ENCODE assay signal across 32 cellular contexts in the genomic region with DNA sequence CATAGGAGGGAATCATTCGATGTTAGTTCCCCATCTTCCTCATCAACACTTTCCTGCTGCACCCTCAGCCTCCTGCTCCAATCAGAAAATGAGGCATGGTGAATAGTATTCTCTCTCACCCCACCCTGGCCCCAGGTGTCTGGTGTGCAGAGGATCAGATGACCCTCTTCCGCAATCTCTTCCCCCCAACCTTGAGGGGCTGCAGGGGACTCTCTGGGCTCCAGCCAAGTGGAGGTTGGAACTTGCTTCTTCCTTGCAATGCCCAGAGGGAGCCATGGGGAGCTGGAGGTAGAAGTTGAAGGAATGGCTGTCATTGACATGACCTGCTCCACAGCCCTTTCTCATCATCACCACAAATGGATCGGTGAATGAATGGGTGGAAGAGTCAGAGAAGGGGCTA. TPM values are rescaled to one million over a fixed set of nuclear protein-coding genes. Genes with fewer than 3 reads are reported as not detected.
"Had no signal": no experiment of that assay in that cellular context is flagged by ENCODE, and none has a peak within 500 bp of the region (broad histone marks: within the 10 kb centered on the region; RNA-seq: fewer than 3 reads in every experiment).

No MANE protein-coding gene starts in this region.

- DNase-seq: naive B cell; nephron progenitor cell; nucleus accumbens; ovary; retina; right lobe of liver; sigmoid colon; small intestine; stimulated activated CD4-positive, alpha-beta T cell treated with anti-CD3 and anti-CD28 coated beads, Interleukin-12 subunit alpha, Interleukin-12 subunit beta, amount 100 ng/mL, for 4 hours; stimulated activated CD4-positive, alpha-beta T cell treated with anti-CD3 and anti-CD28 coated beads, Interleukin-1b, Interleukin-23, amount 100 ng/mL, for 48 hours; stimulated activated CD4-positive, alpha-beta T cell treated with anti-CD3 and anti-CD28 coated beads, Interleukin-4, amount 100 ng/mL, for 1 hour; stimulated activated CD4-positive, alpha-beta T cell treated with anti-CD3 and anti-CD28 coated beads, Interleukin-4, amount 100 ng/mL, for 4 hours; stimulated activated CD8-positive, alpha-beta memory T cell treated with anti-CD3 and anti-CD28 coated beads, Interleukin-4, amount 100 ng/mL, for 48 hours; stimulated activated naive CD4-positive, alpha-beta T cell; stimulated activated naive CD8-positive, alpha-beta T cell treated with anti-CD3 and anti-CD28 coated beads, Interleukin-15, amount 100 ng/mL, for 72 hours; stimulated activated naive CD8-positive, alpha-beta T cell treated with anti-CD3 and anti-CD28 coated beads, Interleukin-15, Interleukin-2, amounts not matched to agents 100 U/mL and 50 U/mL, for 24 hours; substantia nigra; testis; tibial artery; transverse colon; upper lobe of right lung; uterus had no signal

- H3K36me3 ChIP-seq: neutrophil, ovary, prostate gland, right atrium auricular region, right lobe of liver, sigmoid colon, suprapubic skin, tibial artery, transverse colon, upper lobe of right lung, uterus had no signal

- H3K27ac ChIP-seq: neutrophil, ovary, parathyroid adenoma, prostate gland, right atrium auricular region, right lobe of liver, sigmoid colon, suprapubic skin, testis, tibial artery, transverse colon, upper lobe of right lung, uterus had no signal

- H3K4me3 ChIP-seq: ovary, prostate gland, right atrium auricular region, right lobe of liver, sigmoid colon, suprapubic skin, testis, tibial artery, transverse colon, upper lobe of right lung, uterus had no signal

- H3K27me3 ChIP-seq: ovary, right atrium auricular region, right lobe of liver, testis, upper lobe of right lung, uterus had no signal

- ATAC-seq: naive thymus-derived CD8-positive, alpha-beta T cell; right lobe of liver; stimulated activated memory B cell treated with anti-CD40 and anti-IgM and Interleukin-4, amounts not matched to agents 10 μg/mL and 1 μg/mL and 100 μg/mL, for 72 hours; stimulated activated naive CD8-positive, alpha-beta T cell treated with anti-CD3 and anti-CD28 coated beads, Interleukin-15, amount 100 ng/mL, for 72 hours; stimulated activated naive CD8-positive, alpha-beta T cell treated with anti-CD3 and anti-CD28 coated beads, Interleukin-15, Interleukin-2, amounts not matched to agents 100 U/mL and 50 U/mL, for 24 hours; upper lobe of right lung had no signal

- H3K4me1 ChIP-seq: parathyroid adenoma, prostate gland, testis had no signal

- H3K9me3 ChIP-seq: neutrophil, ovary, prostate gland, right atrium auricular region, right lobe of liver, sigmoid colon, suprapubic skin, testis, tibial artery, transverse colon, upper lobe of right lung, uterus had no signal

RNA-seq across cellular contexts. Expression of gene ESRRB, which starts 20.2 kb away (rescaled TPM):
- total RNA-seq: myocyte, pulmonary artery endothelial cell, upper lobe of right lung, urinary bladder, uterus had no signal
- polyA plus RNA-seq: naive thymus-derived CD8-positive, alpha-beta T cell; ovary had no signal
